In genomic region chr2:173402405-173402974, GRCh38 we compare ENCODE assay signal across 8 cellular contexts. TPM values are rescaled to one million over a fixed set of nuclear protein-coding genes. Genes with fewer than 3 reads are reported as not detected.
DNase-seq lines count a peak whose midpoint lies in the region; ATAC-seq and FAIRE-seq lines count a peak whose summit lies in the region.

No MANE protein-coding gene starts in this region.

- ATAC-seq in HG03045 (IDR thresholded peaks at IDR 0.05; ENCODE audit: unreplicated experiment) (peak; percentile 61), HG03565 (IDR thresholded peaks at IDR 0.05; ENCODE audit: unreplicated experiment) (no peak)
- ATAC-seq in activated CD4-positive, CD25-positive, alpha-beta regulatory T cell treated with anti-CD3 and anti-CD28 coated beads, Interleukin-2, amount 50 U/mL, for 24 hours, result peak; percentile 77 to 85

- peak; percentile 73 for FAIRE-seq in G401.6 (lab: Jason Lieb, UNC)

- DNase-seq in NCI-H345 (lab: John Stamatoyannopoulos, UW), result peak; percentile 86
- DNase-seq in cerebellum (ENCODE audit: low spot score), result peak; percentile 68
- DNase-seq in kidney tubule cell (ENCODE audit: low spot score), result peak; percentile 86
- peak; percentile 61 for DNase-seq in stimulated activated CD4-positive, alpha-beta T cell treated with anti-CD3 and anti-CD28 coated beads, Interleukin-2, amount 100 ng/mL, for 4 hours (ENCODE audit: low read depth)

RNA-seq across cellular contexts. Expression of gene CDCA7, which starts 47.8 kb away (rescaled TPM):
- 14.2 TPM for total RNA-seq in cerebellum
